In the genomic region with DNA sequence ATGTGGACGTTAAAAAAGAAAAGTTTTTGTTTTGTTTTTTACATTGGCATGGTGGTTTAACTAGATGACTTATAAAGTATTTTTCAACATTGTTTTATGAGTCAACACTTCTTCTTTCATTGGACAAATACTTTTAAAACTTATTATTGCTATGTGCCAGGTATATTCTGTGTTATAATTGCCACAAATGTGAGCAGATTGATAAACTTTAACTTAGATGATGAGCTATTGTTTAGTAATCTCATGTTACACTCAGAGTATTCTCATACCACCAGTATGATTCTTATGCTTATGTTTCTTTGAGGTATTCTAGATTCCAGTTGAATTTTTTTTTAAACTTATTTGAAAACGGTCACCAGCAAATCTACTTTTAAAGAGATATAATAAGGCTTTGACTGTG, we compare ENCODE assay signal across 19 cellular contexts.
DNase-seq lines count a peak whose midpoint lies in the region; ATAC-seq, FAIRE-seq and TF ChIP-seq lines count a peak whose summit lies in the region.
"Had no signal": no experiment of that assay in that cellular context is flagged by ENCODE, and none has a peak within 500 bp of the region (broad histone marks: within the 10 kb centered on the region; RNA-seq: fewer than 3 reads in every experiment).

No MANE protein-coding gene starts in this region.

- H3K9me3 ChIP-seq in smooth muscle cell (replicated peaks; ENCODE audit: low read depth): no peaks in the 10 kb centered on the region
- H3K9me3 ChIP-seq: BLaER1 had no signal

- H3K27ac ChIP-seq in smooth muscle cell (ENCODE audit: low read depth): no peak overlapping the region
- H3K27ac ChIP-seq: BLaER1 had no signal

- H3K36me3 Mint-ChIP-seq in activated CD4-positive, alpha-beta T cell treated with anti-CD3 and anti-CD28 coated beads, Interleukin-2, amount 10 ng/mL, durations not matched to agents 7 days and 5 days (ENCODE audit: low read depth): peaks cover 14% of the 10 kb centered on the region
- H3K36me3 Mint-ChIP-seq in activated T-helper 17 cell treated with anti-CD3 and anti-CD28 coated beads, Interleukin-2, amount 50 U/mL, for 72 hours (ENCODE audit: low read depth): peaks cover 16% of the 10 kb centered on the region

- peak; percentile 49 for ATAC-seq in activated T-helper 17 cell treated with anti-CD3 and anti-CD28 coated beads, Interleukin-2, amount 50 U/mL, for 72 hours (replicated peaks)
- ATAC-seq in GM21515 (IDR thresholded peaks at IDR 0.05; ENCODE audit: unreplicated experiment): no peak
- ATAC-seq: Panc1, Right ventricle myocardium inferior had no signal

- peaks cover 76% of the 10 kb centered on the region for H3K79me2 ChIP-seq in smooth muscle cell (ENCODE audit: low read depth)

- CTCF ChIA-PET in activated CD4-positive, alpha-beta T cell treated with anti-CD3 and anti-CD28 coated beads, Interleukin-2, amount 10 ng/mL, durations not matched to agents 7 days and 5 days (lab: Charles Lee): no interaction called here

- no peaks in the 10 kb centered on the region for H3K27me3 ChIP-seq in smooth muscle cell (ENCODE audit: low read depth)
- H3K27me3 ChIP-seq: BLaER1 had no signal

- H3K9ac ChIP-seq in smooth muscle cell (ENCODE audit: low read depth): no peak overlapping the region
- H3K9ac ChIP-seq: BLaER1 had no signal

- no peak overlapping the region for H3K4me2 ChIP-seq in smooth muscle cell
- H3K4me2 ChIP-seq: BLaER1 had no signal

- H3K27ac Mint-ChIP-seq in activated CD4-positive, alpha-beta T cell treated with anti-CD3 and anti-CD28 coated beads, Interleukin-2, amount 10 ng/mL, durations not matched to agents 7 days and 5 days: peak overlapping the region; percentile 25
- peak overlapping the region; percentile 78 for H3K27ac Mint-ChIP-seq in activated T-helper 17 cell treated with anti-CD3 and anti-CD28 coated beads, Interleukin-2, amount 50 U/mL, for 72 hours

- H3K9me3 Mint-ChIP-seq in activated CD4-positive, alpha-beta T cell treated with anti-CD3 and anti-CD28 coated beads, Interleukin-2, amount 10 ng/mL, durations not matched to agents 7 days and 5 days: peaks cover 2% of the 10 kb centered on the region
- no peaks in the 10 kb centered on the region for H3K9me3 Mint-ChIP-seq in activated T-helper 17 cell treated with anti-CD3 and anti-CD28 coated beads, Interleukin-2, amount 50 U/mL, for 72 hours

- POLR2A ChIA-PET in activated CD4-positive, alpha-beta T cell treated with anti-CD3 and anti-CD28 coated beads, Interleukin-2, amount 10 ng/mL, durations not matched to agents 7 days and 5 days (lab: Charles Lee): no interaction called here

- no peak overlapping the region for H2AFZ ChIP-seq in smooth muscle cell (ENCODE audit: low read depth)

- H3K4me1 Mint-ChIP-seq in activated CD4-positive, alpha-beta T cell treated with anti-CD3 and anti-CD28 coated beads, Interleukin-2, amount 10 ng/mL, durations not matched to agents 7 days and 5 days: peaks cover 27% of the 10 kb centered on the region
- H3K4me1 Mint-ChIP-seq in activated T-helper 17 cell treated with anti-CD3 and anti-CD28 coated beads, Interleukin-2, amount 50 U/mL, for 72 hours: peaks cover 30% of the 10 kb centered on the region

- DNase-seq in activated CD4-positive, alpha-beta T cell treated with anti-CD3 and anti-CD28 coated beads, Interleukin-2, amount 10 ng/mL, durations not matched to agents 7 days and 5 days: no peak
- no peak for DNase-seq in activated CD4-positive, alpha-beta T cell treated with anti-CD3 and anti-CD28 coated beads, Interleukin-2, amount 50 U/mL, for 4 hours
- peak; percentile 45 for DNase-seq in renal cortical epithelial cell (ENCODE audit: low read depth)
- no peak for DNase-seq in smooth muscle cell (lab: John Stamatoyannopoulos, UW; ENCODE audit: unreplicated experiment)
- no peak for DNase-seq in DMS153 (lab: John Stamatoyannopoulos, UW)
- DNase-seq: 8988T, COR-L47, DMS53, KG1, NCI-H1105, NCI-H1694 treated with DMSO at 0.1 percent for 48 hours, NCI-H446 treated with DMSO at 0.1 percent for 48 hours, NCI-H748 treated with DMSO at 0.1 percent for 48 hours had no signal

- H4K20me1 ChIP-seq in smooth muscle cell (ENCODE audit: low read depth): peaks cover 81% of the 10 kb centered on the region

- no peaks in the 10 kb centered on the region for H3K36me3 ChIP-seq in smooth muscle cell (ENCODE audit: low read depth)
- H3K36me3 ChIP-seq: BLaER1 had no signal

- no peak for TF ChIP-seq CTCF in smooth muscle cell (IDR thresholded peaks at IDR 0.05; ENCODE audit: borderline replicate concordance, insufficient read depth, poor library complexity, severe bottlenecking)

- WGBS in smooth muscle cell (ENCODE audit: low lambda C conversion rate): 97% methylated on average over 2 of the region's 2 CpGs

- FAIRE-seq in islet of Langerhans (lab: Jason Lieb, UNC): peak; percentile 5

- no peaks in the 10 kb centered on the region for H3K4me1 ChIP-seq in smooth muscle cell (ENCODE audit: low read depth)
- H3K4me1 ChIP-seq: BLaER1 had no signal

- no peak overlapping the region for H3K4me3 Mint-ChIP-seq in activated CD4-positive, alpha-beta T cell treated with anti-CD3 and anti-CD28 coated beads, Interleukin-2, amount 10 ng/mL, durations not matched to agents 7 days and 5 days
- no peak overlapping the region for H3K4me3 Mint-ChIP-seq in activated T-helper 17 cell treated with anti-CD3 and anti-CD28 coated beads, Interleukin-2, amount 50 U/mL, for 72 hours

- H3F3A ChIP-seq in smooth muscle cell (ENCODE audit: low read depth): no peaks in the 10 kb centered on the region

- H3K4me3 ChIP-seq in smooth muscle cell: no peak overlapping the region
- H3K4me3 ChIP-seq: BLaER1 had no signal

- H3K27me3 Mint-ChIP-seq in activated CD4-positive, alpha-beta T cell treated with anti-CD3 and anti-CD28 coated beads, Interleukin-2, amount 10 ng/mL, durations not matched to agents 7 days and 5 days: no peaks in the 10 kb centered on the region
- no peaks in the 10 kb centered on the region for H3K27me3 Mint-ChIP-seq in activated T-helper 17 cell treated with anti-CD3 and anti-CD28 coated beads, Interleukin-2, amount 50 U/mL, for 72 hours
